ENCODE assay signal across 27 cellular contexts in the genomic region with DNA sequence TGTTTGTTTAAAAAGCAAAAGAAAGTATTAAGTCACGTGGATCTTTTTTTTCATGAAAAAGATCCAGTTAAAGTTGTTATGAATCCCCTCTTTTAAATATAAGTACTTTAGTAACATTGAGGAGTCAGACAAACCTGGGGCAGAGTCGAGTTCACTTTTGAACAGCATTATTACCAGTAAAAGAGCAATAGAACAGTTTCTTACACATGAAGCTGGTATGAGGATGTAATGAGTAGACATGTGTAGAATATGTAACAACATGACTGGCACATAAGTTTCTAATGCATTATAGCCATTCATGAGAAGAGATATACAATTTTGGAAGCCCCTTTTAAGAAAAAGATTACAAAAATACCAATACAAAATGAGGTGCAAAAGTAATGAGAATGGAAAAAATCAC. TPM values are rescaled to one million over a fixed set of nuclear protein-coding genes. Genes with fewer than 3 reads are reported as not detected.
"Had no signal": no experiment of that assay in that cellular context is flagged by ENCODE, and none has a peak within 500 bp of the region (broad histone marks: within the 10 kb centered on the region; RNA-seq: fewer than 3 reads in every experiment).

No MANE protein-coding gene starts in this region.

- H3K4me1 Mint-ChIP-seq: activated naive CD4-positive, alpha-beta T cell treated with anti-CD3 and anti-CD28 coated beads, Interleukin-2, amount 50 U/mL, for 24 hours; central memory CD8-positive, alpha-beta T cell; naive thymus-derived CD4-positive, alpha-beta T cell had no signal

- H3K9me3 Mint-ChIP-seq: activated naive CD4-positive, alpha-beta T cell treated with anti-CD3 and anti-CD28 coated beads, Interleukin-2, amount 50 U/mL, for 24 hours; neural progenitor cell had no signal

- H3K36me3 ChIP-seq: brain microvascular endothelial cell, esophagus squamous epithelium, lower lobe of right lung, neural progenitor cell, sigmoid colon, thoracic aorta, upper lobe of left lung had no signal

- H3K4me3 Mint-ChIP-seq: activated naive CD4-positive, alpha-beta T cell treated with anti-CD3 and anti-CD28 coated beads, Interleukin-2, amount 50 U/mL, for 24 hours; central memory CD8-positive, alpha-beta T cell; effector memory CD8-positive, alpha-beta T cell; naive thymus-derived CD4-positive, alpha-beta T cell; neural progenitor cell had no signal

- ATAC-seq: effector memory CD8-positive, alpha-beta T cell; lower lobe of right lung; naive thymus-derived CD4-positive, alpha-beta T cell had no signal

- H2AFZ ChIP-seq: neural progenitor cell had no signal

- H3K4me2 ChIP-seq: neural progenitor cell had no signal

- H3K27ac Mint-ChIP-seq: activated naive CD4-positive, alpha-beta T cell treated with anti-CD3 and anti-CD28 coated beads, Interleukin-2, amount 50 U/mL, for 24 hours; effector memory CD8-positive, alpha-beta T cell; naive thymus-derived CD4-positive, alpha-beta T cell; neural progenitor cell; progenitor cell of endocrine pancreas had no signal

- H3K27ac ChIP-seq: brain microvascular endothelial cell, dorsolateral prefrontal cortex, lower lobe of right lung, neural progenitor cell, thoracic aorta, upper lobe of left lung had no signal

- DNase-seq: activated CD4-positive, alpha-beta T cell treated with anti-CD3 and anti-CD28 coated beads for 1 hour; activated gamma-delta T cell treated with Interleukin-2 at 50 U/mL for 16 hours; activated T-cell treated with anti-CD3 and anti-CD28 coated beads, Interleukin-2, amount 50 U/mL, for 1 hour; aorta; brain microvascular endothelial cell; dorsolateral prefrontal cortex; effector memory CD8-positive, alpha-beta T cell; esophagus squamous epithelium; head of caudate nucleus; kidney; lower lobe of right lung; naive thymus-derived CD4-positive, alpha-beta T cell; retina; sigmoid colon; stimulated activated CD4-positive, alpha-beta T cell treated with anti-CD3 and anti-CD28 coated beads, Interleukin-4, amount 100 ng/mL, for 1 hour; stimulated activated naive CD4-positive, alpha-beta T cell; T-helper 1 cell; T-helper 9 cell; upper lobe of left lung had no signal

- H3K27me3 Mint-ChIP-seq: activated naive CD4-positive, alpha-beta T cell treated with anti-CD3 and anti-CD28 coated beads, Interleukin-2, amount 50 U/mL, for 24 hours; central memory CD8-positive, alpha-beta T cell; effector memory CD8-positive, alpha-beta T cell; naive thymus-derived CD4-positive, alpha-beta T cell; progenitor cell of endocrine pancreas had no signal

- H3K36me3 Mint-ChIP-seq: activated naive CD4-positive, alpha-beta T cell treated with anti-CD3 and anti-CD28 coated beads, Interleukin-2, amount 50 U/mL, for 24 hours; naive thymus-derived CD4-positive, alpha-beta T cell; neural progenitor cell had no signal

- H3K27me3 ChIP-seq: brain microvascular endothelial cell, dorsolateral prefrontal cortex, esophagus squamous epithelium, neural progenitor cell, sigmoid colon, upper lobe of left lung had no signal

- H3K4me1 ChIP-seq: lower lobe of right lung, neural progenitor cell, upper lobe of left lung had no signal

- H3K9me3 ChIP-seq: esophagus squamous epithelium, lower lobe of right lung, sigmoid colon, thoracic aorta, upper lobe of left lung had no signal

- H3K4me3 ChIP-seq: dorsolateral prefrontal cortex, esophagus squamous epithelium, lower lobe of right lung, neural progenitor cell, sigmoid colon, thoracic aorta, upper lobe of left lung had no signal

- H3K9ac ChIP-seq: neural progenitor cell had no signal

RNA-seq across cellular contexts. Expression of gene MUC15, which starts 7.6 kb away (rescaled TPM):
- total RNA-seq: aorta; endothelial cell of umbilical vein; frontal cortex; naive thymus-derived CD4-positive, alpha-beta T cell; osteoblast; sigmoid colon had no signal
- polyA plus RNA-seq: aorta; endothelial cell of umbilical vein; naive thymus-derived CD4-positive, alpha-beta T cell; sigmoid colon had no signal
